In genomic region chr5:1767524-1768282, GRCh38 we compare ENCODE assay signal across 1 cellular context.
TF ChIP-seq lines count a peak whose summit lies in the region.

No MANE protein-coding gene starts in this region.

TF ChIP-seq in HepG2, 621 proteins besides CTCF, POLR2A, EP300 and RAD21:
- TF ChIP-seq DZIP1 (CRISPR knock-in tag; IDR thresholded peaks at IDR 0.05), result no peak
- no peak for TF ChIP-seq HDAC2 (CRISPR knock-in tag; IDR thresholded peaks at IDR 0.05)
- no peak for TF ChIP-seq ZNF510 (CRISPR knock-in tag; IDR thresholded peaks at IDR 0.05; ENCODE audit: low read depth)
- no peak for TF ChIP-seq EED (CRISPR knock-in tag; IDR thresholded peaks at IDR 0.05)
- TF ChIP-seq MTA3 (CRISPR knock-in tag; IDR thresholded peaks at IDR 0.05), result no peak
- no peak for TF ChIP-seq TRIM24 (CRISPR knock-in tag; IDR thresholded peaks at IDR 0.05)
- no peak for TF ChIP-seq ZUFSP (CRISPR knock-in tag; IDR thresholded peaks at IDR 0.05; ENCODE audit: borderline replicate concordance)
- no peak for TF ChIP-seq ZFP37 (CRISPR knock-in tag; IDR thresholded peaks at IDR 0.05; ENCODE audit: borderline replicate concordance)
- no peak for TF ChIP-seq SOX6 (IDR thresholded peaks at IDR 0.05)
- no peak for TF ChIP-seq SOX6 (CRISPR knock-in tag; IDR thresholded peaks at IDR 0.05)
- TF ChIP-seq RCOR2 (CRISPR knock-in tag; IDR thresholded peaks at IDR 0.05), result no peak
- TF ChIP-seq ZNF20 (CRISPR knock-in tag; IDR thresholded peaks at IDR 0.05), result no peak
- no peak for TF ChIP-seq MXI1 (IDR thresholded peaks at IDR 0.05; ENCODE audit: borderline replicate concordance, low read depth, low read length)
TF ChIP-seq in HepG2: peak in this region for 0.
